9 cellular contexts compared by ENCODE assay signal in the genomic region with DNA sequence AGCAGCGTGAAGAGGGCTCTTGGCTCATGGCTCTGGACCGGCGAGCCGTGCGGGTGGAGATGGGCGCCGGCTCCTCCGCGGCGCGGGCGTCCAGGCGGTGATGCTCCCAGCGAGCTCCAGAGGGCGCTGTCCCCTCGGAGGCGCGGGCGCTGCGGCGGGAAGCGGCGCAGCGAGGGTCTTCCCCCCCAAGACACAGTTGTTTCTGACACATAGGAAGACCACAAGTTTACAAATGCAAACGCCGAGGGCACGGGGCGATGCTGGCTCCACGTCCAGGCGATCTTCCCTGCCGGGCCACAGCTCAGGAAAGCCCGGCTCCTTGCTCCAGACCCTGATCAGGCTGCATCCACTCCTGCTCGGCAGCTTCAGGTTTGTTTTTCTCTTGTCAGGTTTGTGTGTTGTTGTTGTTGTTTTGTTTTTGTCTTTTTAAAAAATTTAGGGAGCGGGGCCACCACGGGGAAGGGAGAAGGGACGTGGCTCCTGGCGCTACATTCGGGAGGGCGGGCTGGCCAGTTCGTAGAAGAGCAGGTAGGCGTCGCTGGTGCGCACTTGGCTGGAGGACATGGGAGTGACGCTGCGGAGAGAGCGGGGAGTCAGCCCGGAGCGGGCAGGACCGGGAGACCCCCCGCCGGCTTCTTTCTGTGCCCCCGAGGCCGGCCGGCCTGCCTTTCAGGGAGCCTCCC. TPM values are rescaled to one million over a fixed set of nuclear protein-coding genes. Genes with fewer than 3 reads are reported as not detected.
DNase-seq lines count a peak whose midpoint lies in the region; ATAC-seq and TF ChIP-seq lines count a peak whose summit lies in the region.
"Had no signal": no experiment of that assay in that cellular context is flagged by ENCODE, and none has a peak within 500 bp of the region (broad histone marks: within the 10 kb centered on the region; RNA-seq: fewer than 3 reads in every experiment).

No MANE protein-coding gene starts in this region.

- H3K4me3 ChIP-seq in OCI-LY7 (ENCODE audit: low read depth, low read length, poor library complexity, severe bottlenecking) (peak overlapping the region; percentile 27), fibroblast of mammary gland (ENCODE audit: control insufficient read depth, low read depth, low read length) (peak overlapping the region; percentile 61), stomach (peak overlapping the region; percentile 41 to 53 (median 51))

- H3K4me1 ChIP-seq in OCI-LY7 (ENCODE audit: insufficient read depth, low read length, poor library complexity, severe bottlenecking) (peaks cover 52% of the 10 kb centered on the region), stomach (peaks cover 12 to 45% (median 33%) of the 10 kb centered on the region in 4 donors)

- intact Hi-C loops in OCI-LY7 (cut with micrococcal nuclease; ENCODE audit: unreplicated experiment) (loop anchor here (1.0 kb wide), 2 partner anchors 18 to 118 kb away; no protein-coding TSS in a partner anchor), stomach (cut with DNase I; ENCODE audit: low total_unique reads) (loop anchor here (10.0 kb wide), 1 partner anchor 118 kb away; no protein-coding TSS in a partner anchor)

- H3K79me2 ChIP-seq in OCI-LY7 (ENCODE audit: insufficient read depth, low read depth, low read length), result peaks cover 9% of the 10 kb centered on the region

- H3K36me3 ChIP-seq in OCI-LY7 (ENCODE audit: insufficient read depth, low read length), result peaks cover 52% of the 10 kb centered on the region
- peaks cover 0 to 27% (median 16%) of the 10 kb centered on the region in 4 donors for H3K36me3 ChIP-seq in stomach

- H3K27me3 Mint-ChIP-seq in activated T-helper 17 cell treated with anti-CD3 and anti-CD28 coated beads, Interleukin-2, amount 50 U/mL, for 72 hours, result peaks cover 14% of the 10 kb centered on the region
- H3K27me3 Mint-ChIP-seq in natural killer cell treated with Interleukin-12 subunit alpha and Interleukin-12 subunit beta and Interleukin-15 and Interleukin-18, amount 100 ng/mL, for 72 hours, result peaks cover 46 to 53% of the 10 kb centered on the region in 2 donors

- TF ChIP-seq POLR2A in stomach (IDR thresholded peaks at IDR 0.05), result no peak

- TF ChIP-seq CTCF in GM12872 (IDR thresholded peaks at IDR 0.05; ENCODE audit: insufficient read depth, low read depth, low read length), result peak; percentile 92
- peak; percentile 98 for TF ChIP-seq CTCF in OCI-LY7 (conservative IDR thresholded peaks at IDR 0.05; ENCODE audit: low read length)
- peak; percentile 62 for TF ChIP-seq CTCF in fibroblast of mammary gland (conservative IDR thresholded peaks at IDR 0.05; ENCODE audit: control insufficient read depth, insufficient read depth, low read depth, low read length)
- TF ChIP-seq CTCF in stomach (IDR thresholded peaks at IDR 0.05), result peak in 5 of 7 experiments; percentile 74 to 93 (median 77)

- H3K36me3 Mint-ChIP-seq in activated T-helper 17 cell treated with anti-CD3 and anti-CD28 coated beads, Interleukin-2, amount 50 U/mL, for 72 hours (ENCODE audit: low read depth), result no peaks in the 10 kb centered on the region
- H3K36me3 Mint-ChIP-seq in natural killer cell treated with Interleukin-12 subunit alpha and Interleukin-12 subunit beta and Interleukin-15 and Interleukin-18, amount 100 ng/mL, for 72 hours, result no peaks in the 10 kb centered on the region

- peak overlapping the region; percentile 81 for H3K4me3 Mint-ChIP-seq in activated T-helper 17 cell treated with anti-CD3 and anti-CD28 coated beads, Interleukin-2, amount 50 U/mL, for 72 hours
- H3K4me3 Mint-ChIP-seq in natural killer cell treated with Interleukin-12 subunit alpha and Interleukin-12 subunit beta and Interleukin-15 and Interleukin-18, amount 100 ng/mL, for 72 hours, result peak overlapping the region; percentile 91

- H3K9me2 ChIP-seq in OCI-LY7 (ENCODE audit: insufficient read depth, low read length), result no peaks in the 10 kb centered on the region

- no peaks in the 10 kb centered on the region for H3K9me3 Mint-ChIP-seq in activated T-helper 17 cell treated with anti-CD3 and anti-CD28 coated beads, Interleukin-2, amount 50 U/mL, for 72 hours
- no peaks in the 10 kb centered on the region for H3K9me3 Mint-ChIP-seq in natural killer cell treated with Interleukin-12 subunit alpha and Interleukin-12 subunit beta and Interleukin-15 and Interleukin-18, amount 100 ng/mL, for 72 hours

- H3K9me3 ChIP-seq in OCI-LY7 (ENCODE audit: low read length), result no peaks in the 10 kb centered on the region
- no peaks in the 10 kb centered on the region for H3K9me3 ChIP-seq in stomach

- no peak for TF ChIP-seq EP300 in stomach (IDR thresholded peaks at IDR 0.05)

- peaks cover 5% of the 10 kb centered on the region for H3K4me1 Mint-ChIP-seq in activated T-helper 17 cell treated with anti-CD3 and anti-CD28 coated beads, Interleukin-2, amount 50 U/mL, for 72 hours
- H3K4me1 Mint-ChIP-seq in natural killer cell treated with Interleukin-12 subunit alpha and Interleukin-12 subunit beta and Interleukin-15 and Interleukin-18, amount 100 ng/mL, for 72 hours (ENCODE audit: low read depth in 2 of 2), result peaks cover 9 to 16% of the 10 kb centered on the region in 2 donors

- H4K20me1 ChIP-seq in OCI-LY7 (ENCODE audit: insufficient read depth, low read length), result no peaks in the 10 kb centered on the region

- ATAC-seq in HG03039 (IDR thresholded peaks at IDR 0.05; ENCODE audit: unreplicated experiment), result peak; percentile 69
- ATAC-seq in activated T-helper 17 cell treated with anti-CD3 and anti-CD28 coated beads, Interleukin-2, amount 50 U/mL, for 72 hours (replicated peaks), result peak; percentile 84
- peak; percentile 84 to 88 for ATAC-seq in natural killer cell treated with Interleukin-12 subunit alpha and Interleukin-12 subunit beta and Interleukin-15 and Interleukin-18, amount 100 ng/mL, for 72 hours
- ATAC-seq in HG03457 (IDR thresholded peaks at IDR 0.05; ENCODE audit: unreplicated experiment), result no peak

- H3K27ac ChIP-seq in OCI-LY7 (ENCODE audit: low read depth, low read length, poor library complexity, severe bottlenecking) (peak overlapping the region; percentile 16), stomach (peak overlapping the region; percentile 42 to 88 (median 68))

- TSS peak; percentile 60 for BruUV-seq in OCI-LY7 (replicated peaks; lab: Mats Ljungman, UMichigan)

- peak; percentile 66 for DNase-seq in OCI-LY7 (ENCODE audit: low spot score)
- DNase-seq in fibroblast of mammary gland (ENCODE audit: low read depth), result peak; percentile 73
- peak; percentile 75 for DNase-seq in natural killer cell treated with Interleukin-12 subunit alpha and Interleukin-12 subunit beta and Interleukin-15 and Interleukin-18, amount 100 ng/mL, for 72 hours (ENCODE audit: low spot score)
- peak; percentile 85 for DNase-seq in stomach

- H2AFZ ChIP-seq in OCI-LY7 (ENCODE audit: low read length), result peak overlapping the region; percentile 56; the same call in 1 of the 2 replicates

- POLR2A ChIA-PET in OCI-LY7 (lab: Charles Lee), result no interaction called here

- CTCF ChIA-PET in OCI-LY7 (lab: Charles Lee; ENCODE audit: unreplicated experiment), result interaction anchor here (0.6 to 1.3 kb wide), 5 partner anchors 13 to 27 kb away, joined by 3 to 5 read pairs (median 4); no protein-coding TSS in a partner anchor

- H3K27ac Mint-ChIP-seq in activated T-helper 17 cell treated with anti-CD3 and anti-CD28 coated beads, Interleukin-2, amount 50 U/mL, for 72 hours, result peak overlapping the region; percentile 43
- H3K27ac Mint-ChIP-seq in natural killer cell treated with Interleukin-12 subunit alpha and Interleukin-12 subunit beta and Interleukin-15 and Interleukin-18, amount 100 ng/mL, for 72 hours, result peak overlapping the region in 1 of 2 donors; percentile 28

- peak overlapping the region; percentile 64 for H3K4me2 ChIP-seq in OCI-LY7 (ENCODE audit: low read length)

- WGBS in stomach, 5 donors, result 0 to 6% (median 1%) methylated on average over 37 to 54 of the region's 54 CpGs

- H3K27me3 ChIP-seq in stomach, result peaks cover 0 to 4% (median 0%) of the 10 kb centered on the region in 3 donors

RNA-seq across cellular contexts. Expression of gene MFRP, which starts 10.0 kb away (rescaled TPM):
- total RNA-seq in OCI-LY7 (2014; rRNA removed; shearing (Covaris generic)), result not detected in 2 replicates
- total RNA-seq in OCI-LY7 (2022) (not detected in 2 replicates), stomach (not detected)
- not detected for total RNA-seq in activated T-helper 17 cell treated with anti-CD3 and anti-CD28 coated beads, Interleukin-2, amount 50 U/mL, for 72 hours
- not detected for total RNA-seq in natural killer cell treated with Interleukin-12 subunit alpha and Interleukin-12 subunit beta and Interleukin-15 and Interleukin-18, amount 100 ng/mL, for 72 hours
- polyA plus RNA-seq in stomach, result not detected
- total RNA-seq: pulmonary artery endothelial cell had no signal

RNA-seq across cellular contexts. Expression of gene C1QTNF5, which starts 15.8 kb away (rescaled TPM):
- not detected in 2 replicates for total RNA-seq in OCI-LY7 (2014; rRNA removed; shearing (Covaris generic))
- total RNA-seq in OCI-LY7 (2022) (not detected in 2 replicates), stomach (100 to 1,000 TPM in 1 of 5 donors, 10 to 100 TPM in 4; 11.4 to 169 (median 17.4) TPM)
- not detected for total RNA-seq in activated T-helper 17 cell treated with anti-CD3 and anti-CD28 coated beads, Interleukin-2, amount 50 U/mL, for 72 hours
- total RNA-seq in natural killer cell treated with Interleukin-12 subunit alpha and Interleukin-12 subunit beta and Interleukin-15 and Interleukin-18, amount 100 ng/mL, for 72 hours, result not detected
- polyA plus RNA-seq in stomach, result 10 to 100 TPM; 12.7 to 30.3 (median 20.6) TPM

RNA-seq across cellular contexts. Expression of gene RNF26, which starts 22.2 kb away (rescaled TPM):
- 11.7 and 13.9 TPM in 2 replicates for total RNA-seq in OCI-LY7 (2014; rRNA removed; shearing (Covaris generic))
- 52.5 and 56.2 TPM in 2 replicates for total RNA-seq in OCI-LY7 (2022)
- 10 to 100 TPM; 23.7 to 32.6 TPM for total RNA-seq in activated T-helper 17 cell treated with anti-CD3 and anti-CD28 coated beads, Interleukin-2, amount 50 U/mL, for 72 hours
- 10 to 100 TPM; 16.6 to 32.5 TPM for total RNA-seq in natural killer cell treated with Interleukin-12 subunit alpha and Interleukin-12 subunit beta and Interleukin-15 and Interleukin-18, amount 100 ng/mL, for 72 hours
- 10 to 100 TPM in 2 of 5 donors, 1 to 10 TPM in 2, not detected in 1; 1.3 to 45.8 (median 11.7) TPM for total RNA-seq in stomach
- 10 to 100 TPM in 2 of 3 donors, 1 to 10 TPM in 1; 7.0 to 14.8 (median 10.3) TPM for polyA plus RNA-seq in stomach

RNA-seq across cellular contexts. Expression of gene USP2, which starts 25.0 kb away (rescaled TPM):
- 4.3 and 10.6 TPM in 2 replicates for total RNA-seq in OCI-LY7 (2014; rRNA removed; shearing (Covaris generic))
- total RNA-seq in OCI-LY7 (2022) (20.6 and 24.5 TPM in 2 replicates), stomach (10 to 100 TPM in 1 of 5 donors, 1 to 10 TPM in 4; 1.4 to 17.4 (median 3.1) TPM)
- total RNA-seq in activated T-helper 17 cell treated with anti-CD3 and anti-CD28 coated beads, Interleukin-2, amount 50 U/mL, for 72 hours, result 1 to 10 TPM in 1 of 2 donors, under 1 TPM in 1; 0.52 to 1.3 TPM
- not detected for total RNA-seq in natural killer cell treated with Interleukin-12 subunit alpha and Interleukin-12 subunit beta and Interleukin-15 and Interleukin-18, amount 100 ng/mL, for 72 hours
- 1 to 10 TPM; 1.4 to 7.8 (median 2.6) TPM for polyA plus RNA-seq in stomach

RNA-seq across cellular contexts. Expression of gene MCAM, which starts 39.6 kb away (rescaled TPM):
- total RNA-seq in OCI-LY7 (2014; rRNA removed; shearing (Covaris generic)), result 0.69 and 2.6 TPM in 2 replicates
- 1.3 and 3.2 TPM in 2 replicates for total RNA-seq in OCI-LY7 (2022)
- total RNA-seq in activated T-helper 17 cell treated with anti-CD3 and anti-CD28 coated beads, Interleukin-2, amount 50 U/mL, for 72 hours, result 10 to 100 TPM in 1 of 2 donors, 1 to 10 TPM in 1; 8.2 to 31.1 TPM
- total RNA-seq in natural killer cell treated with Interleukin-12 subunit alpha and Interleukin-12 subunit beta and Interleukin-15 and Interleukin-18, amount 100 ng/mL, for 72 hours, result 1 to 10 TPM in 1 of 2 donors, under 1 TPM in 1; 0.74 to 1.7 TPM
- 100 to 1,000 TPM in 3 of 5 donors, 10 to 100 TPM in 2; 49.6 to 379 (median 111) TPM for total RNA-seq in stomach
- 10 to 100 TPM in 2 of 3 donors, 1 to 10 TPM in 1; 7.3 to 54.8 (median 16.0) TPM for polyA plus RNA-seq in stomach

Comparison
In these comparisons a context has a peak if more than half of its experiments do, and no peak if none do; other contexts are left out.
1. RNA of gene C1QTNF5, which starts 15.8 kb away (total RNA-seq): 11.4 to 169 TPM in stomach; not detected in OCI-LY7, not detected in activated T-helper 17 cell treated with anti-CD3 and anti-CD28 coated beads, Interleukin-2, amount 50 U/mL, for 72 hours and not detected in natural killer cell treated with Interleukin-12 subunit alpha and Interleukin-12 subunit beta and Interleukin-15 and Interleukin-18, amount 100 ng/mL, for 72 hours; every median in the first group is over 10 times any median in the second.
2. Peak in every context shown above with its lines, with median percentiles within 50 percentile points of each other: CTCF ChIP-seq, DNase-seq and H3K4me3 ChIP-seq.